In genomic region chr19:3041756-3042517, GRCh38 we compare ENCODE assay signal across 1 cellular context.
TF ChIP-seq lines count a peak whose summit lies in the region.

No MANE protein-coding gene starts in this region.

TF ChIP-seq in HepG2, 621 proteins besides CTCF, POLR2A, EP300 and RAD21:
- peak; percentile 64 for TF ChIP-seq ZMYM3 (CRISPR knock-in tag; IDR thresholded peaks at IDR 0.05)
- TF ChIP-seq ZNF768 (CRISPR knock-in tag; IDR thresholded peaks at IDR 0.05) = peak; percentile 99
- no peak for TF ChIP-seq SAP130 (CRISPR knock-in tag; IDR thresholded peaks at IDR 0.05; ENCODE audit: low read depth)
- no peak for TF ChIP-seq ZBTB43 (CRISPR knock-in tag; conservative IDR thresholded peaks at IDR 0.05)
- no peak for TF ChIP-seq ZNF101 (CRISPR knock-in tag; IDR thresholded peaks at IDR 0.05; ENCODE audit: borderline replicate concordance, low read depth)
TF ChIP-seq in HepG2: peak in this region for 2.
